13 cellular contexts compared by ENCODE assay signal in genomic region chr7:94649313-94649924, GRCh38.
DNase-seq lines count a peak whose midpoint lies in the region; ATAC-seq and TF ChIP-seq lines count a peak whose summit lies in the region.
"Had no signal": no experiment of that assay in that cellular context is flagged by ENCODE, and none has a peak within 500 bp of the region (broad histone marks: within the 10 kb centered on the region; RNA-seq: fewer than 3 reads in every experiment).

No MANE protein-coding gene starts in this region.

- DNase-seq in erythroblast (lab: John Stamatoyannopoulos, UW) (no peak), putamen (ENCODE audit: low spot score) (no peak), retina (no peak), DMS 273 treated with DMSO at 0.1 percent for 48 hours (lab: John Stamatoyannopoulos, UW) (no peak)
- DNase-seq: activated CD4-positive, alpha-beta T cell treated with anti-CD3 and anti-CD28 coated beads for 48 hours; brain microvascular endothelial cell; MM.1S; nephron progenitor cell; Peyer's patch had no signal

- peaks cover 6% of the 10 kb centered on the region for H3K27me3 ChIP-seq in iPS-18a (ENCODE audit: control insufficient read depth, insufficient read depth, low read length)
- H3K27me3 ChIP-seq: brain microvascular endothelial cell, Peyer's patch had no signal

- H3K9ac ChIP-seq in iPS-18a (ENCODE audit: low read length) = peak overlapping the region; percentile 6

- no peaks in the 10 kb centered on the region for H3K36me3 ChIP-seq in iPS-18a (ENCODE audit: control insufficient read depth, low read depth, low read length)
- H3K36me3 ChIP-seq: brain microvascular endothelial cell, Peyer's patch had no signal

- H3K27ac ChIP-seq in iPS-18a (ENCODE audit: low read length) = no peak overlapping the region
- H3K27ac ChIP-seq: brain microvascular endothelial cell, Peyer's patch had no signal

- peaks cover 23% of the 10 kb centered on the region for H3K4me1 ChIP-seq in iPS-18a (ENCODE audit: control insufficient read depth, low read depth, low read length)
- H3K4me1 ChIP-seq: Peyer's patch had no signal

- no peak for TF ChIP-seq POLR2A in erythroblast (IDR thresholded peaks at IDR 0.05; ENCODE audit: low read length)

- ATAC-seq in GM18520 (IDR thresholded peaks at IDR 0.05; ENCODE audit: unreplicated experiment) (peak; percentile 66), GM21717 (IDR thresholded peaks at IDR 0.05; ENCODE audit: unreplicated experiment) (peak; percentile 91), HG03565 (IDR thresholded peaks at IDR 0.05; ENCODE audit: unreplicated experiment) (peak; percentile 87)

- H3K4me3 ChIP-seq in iPS-18a (ENCODE audit: low read length) = no peak overlapping the region
- H3K4me3 ChIP-seq: Peyer's patch had no signal

- no peaks in the 10 kb centered on the region for H3K9me3 ChIP-seq in iPS-18a (ENCODE audit: control insufficient read depth, low read depth, low read length)
- H3K9me3 ChIP-seq: Peyer's patch had no signal
